In genomic region chr5:136166909-136167308, GRCh38 we compare ENCODE assay signal across 14 cellular contexts. TPM values are rescaled to one million over a fixed set of nuclear protein-coding genes. Genes with fewer than 3 reads are reported as not detected.
DNase-seq lines count a peak whose midpoint lies in the region; ATAC-seq and TF ChIP-seq lines count a peak whose summit lies in the region.
"Had no signal": no experiment of that assay in that cellular context is flagged by ENCODE, and none has a peak within 500 bp of the region (broad histone marks: within the 10 kb centered on the region; RNA-seq: fewer than 3 reads in every experiment).

No MANE protein-coding gene starts in this region.

- no peaks in the 10 kb centered on the region for H3K4me1 ChIP-seq in effector memory CD4-positive, alpha-beta T cell (ENCODE audit: control insufficient read depth, insufficient read depth, low read length, poor library complexity, severe bottlenecking)
- no peaks in the 10 kb centered on the region for H3K4me1 ChIP-seq in mucosa of descending colon (ENCODE audit: low read depth)

- DNase-seq in GM10248 (ENCODE audit: extremely low spot score) (peak; percentile 24), KBM-7 (peak; percentile 14), inferior parietal cortex (ENCODE audit: extremely low spot score) (no peak), NCI-H2107 (lab: John Stamatoyannopoulos, UW) (no peak), mucosa of descending colon (no peak)
- DNase-seq in effector memory CD4-positive, alpha-beta T cell, result no peak
- DNase-seq: activated B cell treated with CpG ODN at 0.5 μM for 24 hours, NCI-H345 had no signal

- in situ Hi-C loops in KBM-7 (cut with MboI; ENCODE audit: low pct_unique_long_range_greater_than_20kb, low sequenced_read_pairs), result no loop called here

- H3K9me3 ChIP-seq in effector memory CD4-positive, alpha-beta T cell (ENCODE audit: control insufficient read depth, low read length), result no peaks in the 10 kb centered on the region
- H3K9me3 ChIP-seq in mucosa of descending colon, result no peaks in the 10 kb centered on the region

- peak; percentile 67 for ATAC-seq in GM19463 (IDR thresholded peaks at IDR 0.05; ENCODE audit: unreplicated experiment)
- peak; percentile 86 for ATAC-seq in HG02870 (IDR thresholded peaks at IDR 0.05; ENCODE audit: unreplicated experiment)
- ATAC-seq in mucosa of descending colon, result no peak

- no peaks in the 10 kb centered on the region for H3K36me3 ChIP-seq in effector memory CD4-positive, alpha-beta T cell (ENCODE audit: control insufficient read depth, insufficient read depth, low read length)
- no peaks in the 10 kb centered on the region for H3K36me3 ChIP-seq in mucosa of descending colon (ENCODE audit: low read depth)

- H3K27me3 ChIP-seq in effector memory CD4-positive, alpha-beta T cell (replicated peaks; ENCODE audit: control insufficient read depth, insufficient read depth, low read length, poor library complexity, severe bottlenecking), result no peaks in the 10 kb centered on the region
- H3K27me3 ChIP-seq: hepatocyte had no signal

- POLR2A ChIA-PET in GM10248 (lab: Yijun Ruan, JAX), result no interaction called here

- H3K4me3 ChIP-seq in effector memory CD4-positive, alpha-beta T cell (ENCODE audit: insufficient read depth, low read depth, low read length, poor library complexity, severe bottlenecking), result no peak overlapping the region
- H3K4me3 ChIP-seq in mucosa of descending colon, result no peak overlapping the region
- H3K4me3 ChIP-seq: hepatocyte had no signal

- no peak overlapping the region for H3K27ac ChIP-seq in effector memory CD4-positive, alpha-beta T cell (ENCODE audit: insufficient read depth, low read length, poor library complexity, severe bottlenecking)
- H3K27ac ChIP-seq: hepatocyte had no signal

- TF ChIP-seq CTCF in GM10248 (IDR thresholded peaks at IDR 0.05; ENCODE audit: control extremely low read depth, extremely low read depth, low read depth, missing control alignments) (no peak), mucosa of descending colon (IDR thresholded peaks at IDR 0.05) (no peak)

- intact Hi-C loops in mucosa of descending colon (cut with DNase I, micrococcal nuclease), result no loop called here

- CTCF ChIA-PET in GM10248 (lab: Yijun Ruan, JAX), result no interaction called here

RNA-seq across cellular contexts. Expression of gene SMIM32, which starts 26.1 kb away (rescaled TPM):
- total RNA-seq in mucosa of descending colon, result 10 to 100 TPM in 1 of 3 donors, 1 to 10 TPM in 2; 1.3 to 14.4 (median 7.9) TPM
- total RNA-seq: activated B cell treated with CpG ODN at 0.5 μM for 24 hours, LHCN-M2, lung microvascular endothelial cell, osteocyte had no signal

RNA-seq across cellular contexts. Expression of gene SMAD5, which starts 34.3 kb away (rescaled TPM):
- 10 to 100 TPM; 39.7 to 79.8 (median 42.0) TPM for total RNA-seq in mucosa of descending colon

Comparison
In these comparisons a context has a peak if more than half of its experiments do, and no peak if none do; other contexts are left out.
1. DNase-seq: peak in GM10248 (single experiment) and KBM-7 (single experiment); none in effector memory CD4-positive, alpha-beta T cell (0 of 3), inferior parietal cortex (single experiment), NCI-H2107 (single experiment) and mucosa of descending colon (0 of 3).